Comparison of ENCODE assay signal across 8 cellular contexts in the genomic region with DNA sequence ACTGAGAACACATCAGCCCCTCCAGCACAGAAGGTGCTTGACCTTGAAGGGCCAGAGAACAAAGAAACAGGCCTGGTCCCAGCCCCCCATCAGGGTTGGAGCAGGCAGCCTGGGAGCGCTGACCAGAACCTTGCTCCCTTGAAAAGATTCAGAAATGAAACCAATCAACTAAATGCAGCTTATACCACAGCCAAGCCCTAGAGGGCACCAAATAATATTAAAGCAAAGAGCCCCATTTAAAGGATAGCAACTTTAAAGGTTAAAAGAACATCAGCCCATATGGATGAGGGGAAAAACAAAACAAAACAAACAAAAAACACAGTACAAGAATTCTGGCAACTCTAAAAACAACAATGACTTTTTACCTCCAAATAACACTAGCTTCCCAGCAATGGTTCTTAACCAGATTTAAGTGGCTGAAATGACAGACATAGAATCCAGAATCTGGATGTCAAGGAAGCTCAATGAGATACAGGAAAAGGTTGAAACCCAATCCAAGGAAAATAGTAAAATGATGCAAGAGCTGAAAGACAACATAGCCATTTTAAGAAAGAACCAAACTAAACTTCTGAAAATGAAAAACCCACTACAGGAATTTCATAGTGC.
A peak's percentile ranks its signal among the peaks of the same experiment; 100 is the strongest.
DNase-seq lines count a peak whose midpoint lies in the region; ATAC-seq and TF ChIP-seq lines count a peak whose summit lies in the region.

No MANE protein-coding gene starts in this region.

- POLR2A ChIA-PET in CD8-positive, alpha-beta memory T cell (lab: Charles Lee) = no interaction called here

- no peaks in the 10 kb centered on the region for H3K4me1 Mint-ChIP-seq in CD8-positive, alpha-beta memory T cell

- no peaks in the 10 kb centered on the region for H3K36me3 ChIP-seq in kidney epithelial cell (ENCODE audit: control insufficient read depth, insufficient read depth, low read length)
- H3K36me3 ChIP-seq in H7 (replicated peaks; ENCODE audit: control insufficient read depth, insufficient read depth, low read length) = no peaks in the 10 kb centered on the region
- H3K36me3 ChIP-seq in CD8-positive, alpha-beta memory T cell (ENCODE audit: insufficient read depth, low read length) = no peaks in the 10 kb centered on the region

- H3K4me1 ChIP-seq in CD8-positive, alpha-beta memory T cell (ENCODE audit: insufficient read depth, low read length) = no peaks in the 10 kb centered on the region

- H3K27me3 Mint-ChIP-seq in CD8-positive, alpha-beta memory T cell = no peaks in the 10 kb centered on the region

- H3K4me3 ChIP-seq in kidney epithelial cell (ENCODE audit: low read depth, low read length) = no peak overlapping the region
- no peak overlapping the region for H3K4me3 ChIP-seq in H7 (ENCODE audit: insufficient read depth, low read depth, low read length)
- no peak overlapping the region for H3K4me3 ChIP-seq in CD8-positive, alpha-beta memory T cell (ENCODE audit: low read length)

- in situ Hi-C loops in ACHN (cut with HindIII; ENCODE audit: low pct_ligation_motif_present, low pct_unique_long_range_greater_than_20kb, low sequenced_read_pairs) = no loop called here
- in situ Hi-C loops in SK-MEL-5 (cut with HindIII; ENCODE audit: low pct_unique_long_range_greater_than_20kb, low sequenced_read_pairs) = no loop called here

- H3K36me3 Mint-ChIP-seq in CD8-positive, alpha-beta memory T cell = no peaks in the 10 kb centered on the region

- peaks cover under 1 to 14% (median 6%) of the 10 kb centered on the region in 5 donors for H3K9me3 Mint-ChIP-seq in CD8-positive, alpha-beta memory T cell

- no peak overlapping the region for H3K27ac Mint-ChIP-seq in CD8-positive, alpha-beta memory T cell

- H3K27ac ChIP-seq in CD8-positive, alpha-beta memory T cell (ENCODE audit: low read depth, low read length) = no peak overlapping the region

- TF ChIP-seq CTCF in GM20000 (IDR thresholded peaks at IDR 0.05; ENCODE audit: extremely low read depth, missing control alignments) = no peak
- TF ChIP-seq CTCF in kidney epithelial cell (IDR thresholded peaks at IDR 0.05; ENCODE audit: insufficient read depth, low read length, poor library complexity, severe bottlenecking) = peak; percentile 61

- CTCF ChIA-PET in CD8-positive, alpha-beta memory T cell (lab: Charles Lee) = no interaction called here

- peak; percentile 34 for DNase-seq in ACHN
- DNase-seq in GM20000 (ENCODE audit: low spot score) = peak; percentile 9
- peak; percentile 78 for DNase-seq in SK-MEL-5 (ENCODE audit: low read depth, low spot score)
- DNase-seq in kidney epithelial cell (ENCODE audit: low read depth) = no peak
- no peak for DNase-seq in H7
- no peak for DNase-seq in CD8-positive, alpha-beta memory T cell
- DNase-seq in HuH-7 (ENCODE audit: low spot score) = no peak

- no peak for ATAC-seq in HG02840 (IDR thresholded peaks at IDR 0.05; ENCODE audit: low FRiP score, unreplicated experiment)

- H3K27me3 ChIP-seq in kidney epithelial cell (ENCODE audit: control insufficient read depth, insufficient read depth, low read length) (no peaks in the 10 kb centered on the region), H7 (ENCODE audit: control insufficient read depth, insufficient read depth, low read length) (no peaks in the 10 kb centered on the region)
- H3K27me3 ChIP-seq in CD8-positive, alpha-beta memory T cell (ENCODE audit: insufficient read depth, low read length, poor library complexity, severe bottlenecking) = no peaks in the 10 kb centered on the region

- no peak overlapping the region for H3K4me3 Mint-ChIP-seq in CD8-positive, alpha-beta memory T cell

- H3K9me3 ChIP-seq in CD8-positive, alpha-beta memory T cell (ENCODE audit: low read length) = no peaks in the 10 kb centered on the region

Comparison
In these comparisons a context has a peak if more than half of its experiments do, and no peak if none do; other contexts are left out.
1. DNase-seq: peak in ACHN (single experiment), GM20000 (single experiment) and SK-MEL-5 (single experiment); none in kidney epithelial cell (single experiment), H7 (single experiment), CD8-positive, alpha-beta memory T cell (0 of 5) and HuH-7 (single experiment).